6 cellular contexts compared by ENCODE assay signal in genomic region chr5:161778796-161779195, GRCh38.
"Had no signal": no experiment of that assay in that cellular context is flagged by ENCODE, and none has a peak within 500 bp of the region (broad histone marks: within the 10 kb centered on the region; RNA-seq: fewer than 3 reads in every experiment).

No MANE protein-coding gene starts in this region.

- H3K36me3 ChIP-seq: HAP-1 had no signal

- H3K4me1 Mint-ChIP-seq: GM23338 had no signal

- H3K4me3 Mint-ChIP-seq: GM23338, HFFc6 had no signal

- DNase-seq: HFFc6, IMR-90, KG1 had no signal

- H3K27ac Mint-ChIP-seq: GM23338, HFFc6 had no signal

- H3K4me3 ChIP-seq: GM23338, HAP-1, K562 had no signal

- H3K9me3 Mint-ChIP-seq: GM23338 had no signal
